Comparison of ENCODE assay signal across 21 cellular contexts in genomic region chr4:3808597-3808996, GRCh38.
"Had no signal": no experiment of that assay in that cellular context is flagged by ENCODE, and none has a peak within 500 bp of the region (broad histone marks: within the 10 kb centered on the region; RNA-seq: fewer than 3 reads in every experiment).

No MANE protein-coding gene starts in this region.

- H3K27ac ChIP-seq: heart left ventricle, parathyroid adenoma, psoas muscle, spleen, stomach had no signal

- H3K4me3 Mint-ChIP-seq: nephron; stimulated activated naive B cell treated with anti-CD40 and anti-IgM and Interleukin-4, amounts not matched to agents 10 μg/mL and 1 μg/mL and 100 μg/mL, for 72 hours had no signal

- H3K4me1 Mint-ChIP-seq: stimulated activated naive B cell treated with anti-CD40 and anti-IgM and Interleukin-4, amounts not matched to agents 10 μg/mL and 1 μg/mL and 100 μg/mL, for 72 hours had no signal

- H3K27ac Mint-ChIP-seq: nephron; stimulated activated naive B cell treated with anti-CD40 and anti-IgM and Interleukin-4, amounts not matched to agents 10 μg/mL and 1 μg/mL and 100 μg/mL, for 72 hours had no signal

- FAIRE-seq: frontal cortex had no signal

- H3K4me1 ChIP-seq: heart left ventricle, parathyroid adenoma, psoas muscle, spleen, stomach had no signal

- H3K79me2 ChIP-seq: parathyroid adenoma had no signal

- H3K36me3 Mint-ChIP-seq: stimulated activated naive B cell treated with anti-CD40 and anti-IgM and Interleukin-4, amounts not matched to agents 10 μg/mL and 1 μg/mL and 100 μg/mL, for 72 hours had no signal

- H3K4me3 ChIP-seq: dorsolateral prefrontal cortex, heart left ventricle, lung, psoas muscle, spleen, stomach had no signal

- ATAC-seq: left colon; left ventricle myocardium superior; psoas muscle; sciatic nerve; stimulated activated naive B cell treated with anti-CD40 and anti-IgM and Interleukin-4, amounts not matched to agents 10 μg/mL and 1 μg/mL and 100 μg/mL, for 72 hours had no signal

- H3K9ac ChIP-seq: parathyroid adenoma had no signal

- H3K9me3 ChIP-seq: heart left ventricle, psoas muscle, spleen, stomach had no signal

- H2AFZ ChIP-seq: parathyroid adenoma had no signal

- H3K36me3 ChIP-seq: heart left ventricle, spleen, stomach had no signal

- DNase-seq: cortex of kidney; effector CD8-positive, alpha-beta T cell; left colon; mesenchymal stem cell; midbrain; psoas muscle; spleen; stimulated activated CD4-positive, alpha-beta T cell treated with anti-CD3 and anti-CD28 coated beads, Interleukin-2, amount 100 ng/mL, for 24 hours; stimulated activated CD4-positive, alpha-beta T cell treated with anti-CD3 and anti-CD28 coated beads, Interleukin-4, amount 100 ng/mL, for 4 hours; stimulated activated naive B cell treated with anti-CD40 and anti-IgM and Interleukin-4, amounts not matched to agents 10 μg/mL and 1 μg/mL and 100 μg/mL, for 72 hours; stomach; substantia nigra; trophoblast cell had no signal
